ENCODE assay signal across 17 cellular contexts in genomic region chr13:33181264-33181663, GRCh38.
"Had no signal": no experiment of that assay in that cellular context is flagged by ENCODE, and none has a peak within 500 bp of the region (broad histone marks: within the 10 kb centered on the region; RNA-seq: fewer than 3 reads in every experiment).

No MANE protein-coding gene starts in this region.

- H3K9me3 ChIP-seq: esophagus squamous epithelium, gastroesophageal sphincter, neutrophil, tibial nerve had no signal

- H3K36me3 Mint-ChIP-seq: stimulated activated effector memory CD8-positive, alpha-beta T cell treated with anti-CD3 and anti-CD28 coated beads, Interleukin-12 subunit alpha, Interleukin-12 subunit beta, amount 100 ng/mL, for 72 hours had no signal

- H3K27ac Mint-ChIP-seq: effector memory CD8-positive, alpha-beta T cell; naive thymus-derived CD4-positive, alpha-beta T cell; stimulated activated effector memory CD8-positive, alpha-beta T cell treated with anti-CD3 and anti-CD28 coated beads, Interleukin-12 subunit alpha, Interleukin-12 subunit beta, amount 100 ng/mL, for 72 hours had no signal

- H3K9me3 Mint-ChIP-seq: effector memory CD8-positive, alpha-beta T cell; stimulated activated effector memory CD8-positive, alpha-beta T cell treated with anti-CD3 and anti-CD28 coated beads, Interleukin-12 subunit alpha, Interleukin-12 subunit beta, amount 100 ng/mL, for 72 hours had no signal

- H3K4me3 Mint-ChIP-seq: effector memory CD8-positive, alpha-beta T cell; naive thymus-derived CD4-positive, alpha-beta T cell; stimulated activated effector memory CD8-positive, alpha-beta T cell treated with anti-CD3 and anti-CD28 coated beads, Interleukin-12 subunit alpha, Interleukin-12 subunit beta, amount 100 ng/mL, for 72 hours had no signal

- H3K27ac ChIP-seq: esophagus squamous epithelium, gastroesophageal sphincter, neutrophil had no signal

- H3K27me3 ChIP-seq: esophagus squamous epithelium, gastroesophageal sphincter, neutrophil, tibial nerve had no signal

- ATAC-seq: effector memory CD8-positive, alpha-beta T cell; gastroesophageal sphincter; left colon; naive thymus-derived CD4-positive, alpha-beta T cell; right cardiac atrium; stimulated activated effector memory CD8-positive, alpha-beta T cell treated with anti-CD3 and anti-CD28 coated beads, Interleukin-12 subunit alpha, Interleukin-12 subunit beta, amount 100 ng/mL, for 72 hours; stimulated activated naive CD8-positive, alpha-beta T cell treated with anti-CD3 and anti-CD28 coated beads, Interleukin-15, Interleukin-2, amounts not matched to agents 100 U/mL and 50 U/mL, for 24 hours had no signal

- H3K4me3 ChIP-seq: esophagus squamous epithelium, gastroesophageal sphincter, lung, tibial nerve had no signal

- H3K36me3 ChIP-seq: esophagus squamous epithelium, neutrophil, tibial nerve had no signal

- DNase-seq: effector memory CD8-positive, alpha-beta T cell; esophagus squamous epithelium; foreskin fibroblast; glutamatergic neuron; left colon; left ventricle myocardium superior; naive thymus-derived CD4-positive, alpha-beta T cell; right cardiac atrium; small intestine; stimulated activated CD4-positive, alpha-beta T cell treated with anti-CD3 and anti-CD28 coated beads, Interleukin-4, amount 100 ng/mL, for 1 hour; stimulated activated CD8-positive, alpha-beta memory T cell treated with anti-CD3 and anti-CD28 coated beads, Interleukin-4, amount 100 ng/mL, for 48 hours; stimulated activated naive CD8-positive, alpha-beta T cell treated with anti-CD3 and anti-CD28 coated beads, Interleukin-15, Interleukin-2, amounts not matched to agents 100 U/mL and 50 U/mL, for 24 hours had no signal

- H3K4me1 Mint-ChIP-seq: stimulated activated effector memory CD8-positive, alpha-beta T cell treated with anti-CD3 and anti-CD28 coated beads, Interleukin-12 subunit alpha, Interleukin-12 subunit beta, amount 100 ng/mL, for 72 hours had no signal
